Comparison of ENCODE assay signal across 22 cellular contexts in the genomic region with DNA sequence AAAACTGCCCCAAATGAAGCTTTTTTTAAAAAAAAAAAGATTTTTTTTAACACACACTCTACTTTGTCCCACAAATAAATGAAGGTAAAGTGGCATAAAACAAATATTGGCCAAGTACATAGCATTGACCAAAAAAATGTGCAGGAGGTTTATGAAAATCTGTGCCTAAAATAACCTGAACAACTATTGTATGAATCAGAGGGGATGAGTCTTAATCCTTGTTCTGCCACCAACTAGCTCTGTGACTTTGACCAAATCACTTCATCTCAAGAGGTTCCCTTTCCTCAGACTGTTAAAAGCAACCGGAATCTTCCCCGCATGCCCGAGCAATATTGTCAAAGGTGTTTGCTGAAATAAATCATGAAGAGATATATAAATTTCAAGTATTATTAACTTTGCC.
DNase-seq lines count a peak whose midpoint lies in the region; ATAC-seq and TF ChIP-seq lines count a peak whose summit lies in the region.
"Had no signal": no experiment of that assay in that cellular context is flagged by ENCODE, and none has a peak within 500 bp of the region (broad histone marks: within the 10 kb centered on the region; RNA-seq: fewer than 3 reads in every experiment).

No MANE protein-coding gene starts in this region.

- ATAC-seq in left lung: peak; percentile 65
- ATAC-seq in CD8-positive, alpha-beta T cell: no peak
- ATAC-seq: GM12878 had no signal

- WGBS in mammary epithelial cell (ENCODE audit: low coverage, missing lambda C conversion rate): 38% methylated on average over 3 of the region's 3 CpGs
- 88% methylated on average over 3 of the region's 3 CpGs; no CpG with 5 or more reads in 1 of the 2 experiments for WGBS in endodermal cell (ENCODE audit: insufficient coverage in 1 of 2, insufficient read length in 1 of 2), 2 experiments

- intact Hi-C loops in MCF 10A (cut with micrococcal nuclease) (no loop called here), mammary epithelial cell (cut with micrococcal nuclease) (no loop called here), left lung (cut with DNase I) (no loop called here)
- intact Hi-C loops in CD8-positive, alpha-beta T cell (cut with DNase I, micrococcal nuclease): no loop called here

- dilution Hi-C loops in mammary epithelial cell (cut with HindIII; ENCODE audit: low sequenced_read_pairs): no loop called here

- POLR2A ChIA-PET in MCF 10A (lab: Yijun Ruan, JAX): interaction anchor here (0.8 to 1.5 kb wide), 6 partner anchors 9 to 193 kb away, joined by 3 to 5 read pairs (median 4); no protein-coding TSS in a partner anchor
- POLR2A ChIA-PET in CD8-positive, alpha-beta T cell (lab: Charles Lee): interaction anchor here (1.1 kb wide), 1 partner anchor 10 kb away, joined by 3 read pairs; no protein-coding TSS in a partner anchor

- H3K27ac Mint-ChIP-seq in MCF 10A (ENCODE audit: low read depth, unreplicated experiment) (peak overlapping the region; percentile 63), endodermal cell (no peak overlapping the region)
- H3K27ac Mint-ChIP-seq in CD8-positive, alpha-beta T cell: no peak overlapping the region
- H3K27ac Mint-ChIP-seq: CD4-positive, alpha-beta T cell had no signal

- H3K4me1 ChIP-seq in mammary epithelial cell (ENCODE audit: insufficient read depth, low read length): no peaks in the 10 kb centered on the region
- H3K4me1 ChIP-seq in endodermal cell (ENCODE audit: control insufficient read depth, insufficient read depth, low read length): peaks cover 8% of the 10 kb centered on the region
- peaks cover 4 to 8% of the 10 kb centered on the region in 2 donors for H3K4me1 ChIP-seq in left lung
- H3K4me1 ChIP-seq in CD8-positive, alpha-beta T cell (ENCODE audit: insufficient read depth, low read length): no peaks in the 10 kb centered on the region

- H3K27ac ChIP-seq in mammary epithelial cell (ENCODE audit: insufficient read depth, low read depth, low read length) (no peak overlapping the region), endodermal cell (ENCODE audit: low read depth, low read length) (peak overlapping the region; percentile 66), left lung (no peak overlapping the region)
- H3K27ac ChIP-seq in CD8-positive, alpha-beta T cell (ENCODE audit: low read depth, low read length): no peak overlapping the region
- H3K27ac ChIP-seq: 22Rv1, GM23248, RWPE1 had no signal

- H3K4me2 ChIP-seq in mammary epithelial cell (ENCODE audit: insufficient read depth, low read depth, low read length): no peak overlapping the region

- no peaks in the 10 kb centered on the region for H3K79me2 ChIP-seq in mammary epithelial cell (ENCODE audit: insufficient read depth, low read length)

- TF ChIP-seq CTCF in MCF 10A (IDR thresholded peaks at IDR 0.05; ENCODE audit: unreplicated experiment) (no peak), mammary epithelial cell (conservative IDR thresholded peaks at IDR 0.05 in 1 of 2, IDR thresholded peaks at IDR 0.05 in 1 of 2; ENCODE audit: extremely low read depth in 1 of 2, insufficient read depth in 1 of 2, low read depth in 1 of 2, low read length in 2 of 2) (no peak), endodermal cell (conservative IDR thresholded peaks at IDR 0.05) (no peak), left lung (IDR thresholded peaks at IDR 0.05) (no peak)
- TF ChIP-seq CTCF in CD8-positive, alpha-beta T cell (IDR thresholded peaks at IDR 0.05): no peak

- H3K27me3 Mint-ChIP-seq in MCF 10A (ENCODE audit: insufficient read depth, unreplicated experiment): no peaks in the 10 kb centered on the region
- H3K27me3 Mint-ChIP-seq in endodermal cell (ENCODE audit: insufficient read depth): no peaks in the 10 kb centered on the region
- H3K27me3 Mint-ChIP-seq in CD8-positive, alpha-beta T cell (ENCODE audit: low read depth): peaks cover 3% of the 10 kb centered on the region

- no peaks in the 10 kb centered on the region for H4K20me1 ChIP-seq in mammary epithelial cell (ENCODE audit: insufficient read depth, low read length)

- no TSS peak for BruUV-seq in MCF 10A (replicated peaks; lab: Mats Ljungman, UMichigan)
- BruUV-seq in mammary epithelial cell (replicated peaks; lab: Mats Ljungman, UMichigan): no TSS peak

- H3K4me3 Mint-ChIP-seq in MCF 10A (ENCODE audit: unreplicated experiment) (no peak overlapping the region), endodermal cell (no peak overlapping the region)
- H3K4me3 Mint-ChIP-seq in CD8-positive, alpha-beta T cell: no peak overlapping the region
- H3K4me3 Mint-ChIP-seq: CD4-positive, alpha-beta T cell had no signal

- peak; percentile 40 for DNase-seq in MCF 10A (ENCODE audit: unreplicated experiment)
- DNase-seq in mammary epithelial cell: no peak
- DNase-seq in endodermal cell: no peak
- no peak for DNase-seq in left lung
- DNase-seq in CD8-positive, alpha-beta T cell: no peak
- no peak for DNase-seq in inferior parietal cortex (ENCODE audit: extremely low spot score)
- no peak for DNase-seq in NCI-H748 (lab: John Stamatoyannopoulos, UW; ENCODE audit: unreplicated experiment)
- DNase-seq in HuH-7 (ENCODE audit: low spot score): no peak
- DNase-seq: CD4-positive, alpha-beta T cell; DMS153; GM23248; Kasumi-1; NCI-H1092 treated with DMSO at 0.1 percent for 48 hours; NCI-H146; NCI-H2029 treated with DMSO at 0.1 percent for 48 hours; NCI-H510A; NCI-H774; SIG-M5 had no signal

- CTCF ChIA-PET in MCF 10A (lab: Yijun Ruan, JAX) (interaction anchor here (0.6 to 1.8 kb wide), 2 partner anchors 31 to 311 kb away, joined by 3 to 10 read pairs; no protein-coding TSS in a partner anchor), mammary epithelial cell (lab: Charles Lee; ENCODE audit: low non-redundant PET) (no interaction called here)
- CTCF ChIA-PET in CD8-positive, alpha-beta T cell (lab: Charles Lee): no interaction called here

- H3K9me3 ChIP-seq in mammary epithelial cell (replicated peaks; ENCODE audit: insufficient read depth, low read length) (no peaks in the 10 kb centered on the region), endodermal cell (ENCODE audit: control insufficient read depth, low read length) (peaks cover 10% of the 10 kb centered on the region), left lung (peaks cover 0 to 4% of the 10 kb centered on the region in 2 donors)
- no peaks in the 10 kb centered on the region for H3K9me3 ChIP-seq in CD8-positive, alpha-beta T cell (ENCODE audit: low read length)
- H3K9me3 ChIP-seq: HAP-1 had no signal

- H3K4me3 ChIP-seq in mammary epithelial cell (replicated peaks in 1 of 3; ENCODE audit: insufficient read depth in 1 of 3, low read depth in 2 of 3, low read length in 3 of 3): no peak overlapping the region
- H3K4me3 ChIP-seq in endodermal cell (ENCODE audit: low read length): no peak overlapping the region
- H3K4me3 ChIP-seq in left lung: no peak overlapping the region
- H3K4me3 ChIP-seq in CD8-positive, alpha-beta T cell (ENCODE audit: low read depth, low read length): no peak overlapping the region
- H3K4me3 ChIP-seq: GM12878, GM23248, HAP-1 had no signal

- H3K36me3 ChIP-seq in mammary epithelial cell (ENCODE audit: insufficient read depth, low read length) (no peaks in the 10 kb centered on the region), endodermal cell (ENCODE audit: control insufficient read depth, insufficient read depth, low read length) (no peaks in the 10 kb centered on the region), left lung (no peaks in the 10 kb centered on the region)
- no peaks in the 10 kb centered on the region for H3K36me3 ChIP-seq in CD8-positive, alpha-beta T cell (ENCODE audit: insufficient read depth, low read length)
- H3K36me3 ChIP-seq: HAP-1 had no signal

- H3K9ac ChIP-seq in mammary epithelial cell (ENCODE audit: insufficient read depth, low read length) (no peak overlapping the region), endodermal cell (ENCODE audit: extremely low read depth, low read length, poor library complexity, severe bottlenecking) (no peak overlapping the region)
- H3K9ac ChIP-seq: GM23248 had no signal

- H2AFZ ChIP-seq in mammary epithelial cell (ENCODE audit: low read depth, low read length): no peak overlapping the region
- H2AFZ ChIP-seq: GM23248 had no signal

- H3K27me3 ChIP-seq in mammary epithelial cell (ENCODE audit: insufficient read depth, low read length) (no peaks in the 10 kb centered on the region), endodermal cell (ENCODE audit: control insufficient read depth, insufficient read depth, low read length, poor library complexity, severe bottlenecking) (no peaks in the 10 kb centered on the region), left lung (no peaks in the 10 kb centered on the region)
- H3K27me3 ChIP-seq in CD8-positive, alpha-beta T cell (ENCODE audit: insufficient read depth, low read length): no peaks in the 10 kb centered on the region

- H3K36me3 Mint-ChIP-seq in MCF 10A (ENCODE audit: insufficient read depth, unreplicated experiment) (no peaks in the 10 kb centered on the region), endodermal cell (ENCODE audit: low read depth) (peaks cover 18% of the 10 kb centered on the region)
- no peaks in the 10 kb centered on the region for H3K36me3 Mint-ChIP-seq in CD8-positive, alpha-beta T cell

- in situ Hi-C loops in mammary epithelial cell (cut with MboI; ENCODE audit: low sequenced_read_pairs in 2 of 2): no loop called here

- H3K4me1 Mint-ChIP-seq in MCF 10A (ENCODE audit: insufficient read depth, unreplicated experiment) (peaks cover 27% of the 10 kb centered on the region), endodermal cell (peaks cover 16% of the 10 kb centered on the region)
- H3K4me1 Mint-ChIP-seq in CD8-positive, alpha-beta T cell (ENCODE audit: low read depth): peaks cover 10% of the 10 kb centered on the region

- H3K9me3 Mint-ChIP-seq in MCF 10A (ENCODE audit: unreplicated experiment) (peaks cover 14% of the 10 kb centered on the region), endodermal cell (peaks cover 11% of the 10 kb centered on the region)
- peaks cover 7% of the 10 kb centered on the region for H3K9me3 Mint-ChIP-seq in CD8-positive, alpha-beta T cell
